ENCODE assay signal across 16 cellular contexts in the genomic region with DNA sequence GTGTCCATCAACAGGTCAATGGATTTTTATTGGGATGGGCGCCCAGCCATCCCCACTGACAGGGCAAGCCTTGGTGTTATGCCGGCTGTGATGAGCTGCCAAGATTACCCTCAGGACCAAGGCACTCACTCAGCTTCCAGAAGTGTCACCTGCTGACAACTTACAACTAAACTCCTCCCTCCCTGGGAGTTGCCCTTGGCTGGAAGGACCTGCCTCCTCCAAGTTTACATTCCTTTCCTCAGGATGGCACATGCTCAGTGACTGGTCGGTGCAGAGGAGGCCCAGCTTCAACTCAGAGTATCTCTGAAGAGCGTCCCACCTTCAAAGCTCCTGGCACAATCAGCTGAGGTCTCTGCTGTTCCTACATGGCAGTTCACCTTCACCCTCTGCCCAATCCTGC.
"Had no signal": no experiment of that assay in that cellular context is flagged by ENCODE, and none has a peak within 500 bp of the region (broad histone marks: within the 10 kb centered on the region; RNA-seq: fewer than 3 reads in every experiment).

No MANE protein-coding gene starts in this region.

- H3K36me3 Mint-ChIP-seq: activated naive CD8-positive, alpha-beta T cell treated with anti-CD3 and anti-CD28 coated beads for 36 hours; natural killer cell treated with Interleukin-12 subunit alpha and Interleukin-12 subunit beta and Interleukin-15 and Interleukin-18, amount 100 ng/mL, for 72 hours; stimulated activated naive B cell treated with anti-CD40 and anti-IgM and Interleukin-4, amounts not matched to agents 10 μg/mL and 1 μg/mL and 100 μg/mL, for 72 hours had no signal

- H3K9me3 Mint-ChIP-seq: activated naive CD8-positive, alpha-beta T cell treated with anti-CD3 and anti-CD28 coated beads for 36 hours; activated T-cell treated with anti-CD3 and anti-CD28 coated beads, Interleukin-2, amount 50 U/mL, for 72 hours; natural killer cell treated with Interleukin-12 subunit alpha and Interleukin-12 subunit beta and Interleukin-15 and Interleukin-18, amount 100 ng/mL, for 72 hours; stimulated activated naive B cell treated with anti-CD40 and anti-IgM and Interleukin-4, amounts not matched to agents 10 μg/mL and 1 μg/mL and 100 μg/mL, for 72 hours; T-helper 2 cell treated with Interferon-gamma antibody and Interleukin-4, amounts not matched to agents 5 μg/mL and 100 μg/mL, for 36 hours had no signal

- H3K36me3 ChIP-seq: brain microvascular endothelial cell, transverse colon had no signal

- H3K9me3 ChIP-seq: psoas muscle, transverse colon had no signal

- H3K27me3 ChIP-seq: brain microvascular endothelial cell had no signal

- H3K4me1 ChIP-seq: psoas muscle had no signal

- H3K27ac Mint-ChIP-seq: activated naive CD8-positive, alpha-beta T cell treated with anti-CD3 and anti-CD28 coated beads for 36 hours; activated T-cell treated with anti-CD3 and anti-CD28 coated beads, Interleukin-2, amount 50 U/mL, for 72 hours; natural killer cell treated with Interleukin-12 subunit alpha and Interleukin-12 subunit beta and Interleukin-15 and Interleukin-18, amount 100 ng/mL, for 72 hours; stimulated activated naive B cell treated with anti-CD40 and anti-IgM and Interleukin-4, amounts not matched to agents 10 μg/mL and 1 μg/mL and 100 μg/mL, for 72 hours; T-helper 2 cell treated with Interferon-gamma antibody and Interleukin-4, amounts not matched to agents 5 μg/mL and 100 μg/mL, for 36 hours had no signal

- DNase-seq: activated CD4-positive, alpha-beta T cell treated with anti-CD3 and anti-CD28 coated beads, Interleukin-2, amount 50 U/mL, for 48 hours; activated CD4-positive, CD25-positive, alpha-beta regulatory T cell treated with anti-CD3 and anti-CD28 coated beads, Interleukin-2, amount 50 U/mL, for 72 hours; activated gamma-delta T cell treated with Interleukin-2 at 50 U/mL for 16 hours; activated naive CD8-positive, alpha-beta T cell treated with anti-CD3 and anti-CD28 coated beads for 36 hours; activated T-cell treated with anti-CD3 and anti-CD28 coated beads, Interleukin-2, amount 50 U/mL, for 72 hours; brain microvascular endothelial cell; left cardiac atrium; nucleus accumbens; psoas muscle; stimulated activated CD4-positive, alpha-beta T cell treated with anti-CD3 and anti-CD28 coated beads, Interleukin-2, amount 100 ng/mL, for 24 hours; stimulated activated naive B cell treated with anti-CD40 and anti-IgM and Interleukin-4, amounts not matched to agents 10 μg/mL and 1 μg/mL and 100 μg/mL, for 72 hours; SW 1271; transverse colon had no signal

- H3K27ac ChIP-seq: brain microvascular endothelial cell, psoas muscle, transverse colon had no signal

- H3K4me3 ChIP-seq: psoas muscle, transverse colon had no signal

- ATAC-seq: activated T-cell treated with anti-CD3 and anti-CD28 coated beads, Interleukin-2, amount 50 U/mL, for 72 hours; left cardiac atrium; psoas muscle; sciatic nerve; stimulated activated naive B cell treated with anti-CD40 and anti-IgM and Interleukin-4, amounts not matched to agents 10 μg/mL and 1 μg/mL and 100 μg/mL, for 72 hours had no signal

- H3K4me3 Mint-ChIP-seq: activated naive CD8-positive, alpha-beta T cell treated with anti-CD3 and anti-CD28 coated beads for 36 hours; activated T-cell treated with anti-CD3 and anti-CD28 coated beads, Interleukin-2, amount 50 U/mL, for 72 hours; natural killer cell treated with Interleukin-12 subunit alpha and Interleukin-12 subunit beta and Interleukin-15 and Interleukin-18, amount 100 ng/mL, for 72 hours; stimulated activated naive B cell treated with anti-CD40 and anti-IgM and Interleukin-4, amounts not matched to agents 10 μg/mL and 1 μg/mL and 100 μg/mL, for 72 hours; T-helper 2 cell treated with Interferon-gamma antibody and Interleukin-4, amounts not matched to agents 5 μg/mL and 100 μg/mL, for 36 hours had no signal
